Comparison of ENCODE assay signal across 9 cellular contexts in the genomic region with DNA sequence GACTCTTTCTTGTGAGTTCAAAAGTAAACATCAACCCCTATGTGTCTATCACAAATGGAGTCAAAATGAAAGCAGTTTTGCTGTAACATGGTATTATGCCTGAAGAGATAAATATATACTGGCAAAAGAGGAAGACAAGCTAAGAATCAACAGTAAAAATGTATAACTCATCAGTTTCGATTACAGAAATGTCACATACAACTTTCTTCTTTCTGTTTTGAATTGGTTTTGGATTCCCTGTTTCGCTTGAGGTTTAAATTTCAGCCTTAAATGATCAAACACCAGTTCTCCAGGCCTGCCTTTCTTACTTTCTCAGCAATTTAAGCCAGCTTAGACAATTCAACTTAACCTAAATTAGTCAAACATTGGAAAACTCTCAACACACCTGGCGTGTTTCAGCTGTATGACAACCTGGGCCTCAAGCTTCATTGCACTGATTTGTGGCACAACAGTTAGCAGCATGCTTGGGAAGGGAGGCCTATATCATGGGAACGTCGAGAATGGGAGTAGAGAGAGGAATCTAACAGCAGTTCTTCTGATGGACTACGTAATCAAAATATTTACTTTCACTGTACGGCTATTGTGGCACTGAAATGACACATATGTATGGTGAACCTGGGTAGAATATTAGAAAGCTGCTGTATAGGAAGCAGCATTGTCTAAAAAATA.
A peak's percentile ranks its signal among the peaks of the same experiment; 100 is the strongest.
DNase-seq lines count a peak whose midpoint lies in the region; ATAC-seq and TF ChIP-seq lines count a peak whose summit lies in the region.
"Had no signal": no experiment of that assay in that cellular context is flagged by ENCODE, and none has a peak within 500 bp of the region (broad histone marks: within the 10 kb centered on the region; RNA-seq: fewer than 3 reads in every experiment).

No MANE protein-coding gene starts in this region.

- no peaks in the 10 kb centered on the region for H3K9me3 Mint-ChIP-seq in activated naive CD4-positive, alpha-beta T cell treated with anti-CD3 and anti-CD28 coated beads, Interleukin-2, amount 10 ng/mL, durations not matched to agents 7 days and 5 days
- no peaks in the 10 kb centered on the region for H3K9me3 Mint-ChIP-seq in activated naive CD8-positive, alpha-beta T cell treated with anti-CD3 and anti-CD28 coated beads, Interleukin-2, amount 50 U/mL, for 24 hours

- peak; percentile 95 for ATAC-seq in HG02938 (IDR thresholded peaks at IDR 0.05; ENCODE audit: unreplicated experiment)
- no peak for ATAC-seq in activated naive CD8-positive, alpha-beta T cell treated with anti-CD3 and anti-CD28 coated beads, Interleukin-2, amount 50 U/mL, for 24 hours
- ATAC-seq: activated CD8-positive, alpha-beta T cell treated with anti-CD3 and anti-CD28 coated beads, Interleukin-2, amount 10 ng/mL, durations not matched to agents 7 days and 5 days had no signal

- TF ChIP-seq CTCF in OCI-LY1 (IDR thresholded peaks at IDR 0.05; ENCODE audit: low read length) (no peak), WERI-Rb-1 (IDR thresholded peaks at IDR 0.05; ENCODE audit: low read depth, low read length) (no peak)

- peaks cover 5% of the 10 kb centered on the region; the same call in 1 of the 2 replicates for H3F3A ChIP-seq in OCI-LY1 (ENCODE audit: insufficient read depth, low read length)

- H2AFZ ChIP-seq in OCI-LY1 (ENCODE audit: low read length): peak overlapping the region; percentile 98

- DNase-seq in GM19238 (ENCODE audit: insufficient read length, low spot score) (peak; percentile 8), pons (ENCODE audit: low spot score) (peak; percentile 53), NCI-H510A (lab: John Stamatoyannopoulos, UW) (no peak), WERI-Rb-1 (no peak)
- no peak for DNase-seq in activated naive CD4-positive, alpha-beta T cell treated with anti-CD3 and anti-CD28 coated beads, Interleukin-2, amount 10 ng/mL, durations not matched to agents 7 days and 5 days
- DNase-seq in activated naive CD8-positive, alpha-beta T cell treated with anti-CD3 and anti-CD28 coated beads, Interleukin-2, amount 50 U/mL, for 24 hours: no peak
- DNase-seq: activated CD8-positive, alpha-beta T cell treated with anti-CD3 and anti-CD28 coated beads, Interleukin-2, amount 10 ng/mL, durations not matched to agents 7 days and 5 days had no signal

- no peak overlapping the region for H3K27ac Mint-ChIP-seq in activated naive CD4-positive, alpha-beta T cell treated with anti-CD3 and anti-CD28 coated beads, Interleukin-2, amount 10 ng/mL, durations not matched to agents 7 days and 5 days
- H3K27ac Mint-ChIP-seq in activated naive CD8-positive, alpha-beta T cell treated with anti-CD3 and anti-CD28 coated beads, Interleukin-2, amount 50 U/mL, for 24 hours: no peak overlapping the region
- H3K27ac Mint-ChIP-seq: activated CD8-positive, alpha-beta T cell treated with anti-CD3 and anti-CD28 coated beads, Interleukin-2, amount 10 ng/mL, durations not matched to agents 7 days and 5 days had no signal

- peak overlapping the region; percentile 51 for H3K27ac ChIP-seq in OCI-LY1 (ENCODE audit: low read depth, low read length, poor library complexity, severe bottlenecking)
- H3K27ac ChIP-seq in WERI-Rb-1: no peak overlapping the region

- H3K27me3 ChIP-seq in OCI-LY1 (ENCODE audit: insufficient read depth, low read length): no peaks in the 10 kb centered on the region
- no peaks in the 10 kb centered on the region for H3K27me3 ChIP-seq in WERI-Rb-1 (ENCODE audit: insufficient read depth, low read depth, severe bottlenecking)

- H3K4me1 Mint-ChIP-seq in activated naive CD4-positive, alpha-beta T cell treated with anti-CD3 and anti-CD28 coated beads, Interleukin-2, amount 10 ng/mL, durations not matched to agents 7 days and 5 days: peaks cover 3% of the 10 kb centered on the region
- peaks cover 11% of the 10 kb centered on the region for H3K4me1 Mint-ChIP-seq in activated naive CD8-positive, alpha-beta T cell treated with anti-CD3 and anti-CD28 coated beads, Interleukin-2, amount 50 U/mL, for 24 hours

- H3K9me3 ChIP-seq in OCI-LY1 (ENCODE audit: low read length) (no peaks in the 10 kb centered on the region), WERI-Rb-1 (ENCODE audit: severe bottlenecking) (no peaks in the 10 kb centered on the region)

- H3K4me2 ChIP-seq in OCI-LY1 (ENCODE audit: low read length): peak overlapping the region; percentile 54

- H3K27me3 Mint-ChIP-seq in activated naive CD4-positive, alpha-beta T cell treated with anti-CD3 and anti-CD28 coated beads, Interleukin-2, amount 10 ng/mL, durations not matched to agents 7 days and 5 days: peaks cover 14% of the 10 kb centered on the region
- no peaks in the 10 kb centered on the region for H3K27me3 Mint-ChIP-seq in activated naive CD8-positive, alpha-beta T cell treated with anti-CD3 and anti-CD28 coated beads, Interleukin-2, amount 50 U/mL, for 24 hours

- CTCF ChIA-PET in activated naive CD4-positive, alpha-beta T cell treated with anti-CD3 and anti-CD28 coated beads, Interleukin-2, amount 10 ng/mL, durations not matched to agents 7 days and 5 days (lab: Charles Lee): no interaction called here

- H3K4me3 ChIP-seq in OCI-LY1 (ENCODE audit: low read depth, low read length, poor library complexity, severe bottlenecking) (peak overlapping the region; percentile 15), WERI-Rb-1 (ENCODE audit: low read depth, low read length) (no peak overlapping the region)

- no peaks in the 10 kb centered on the region for H3K79me2 ChIP-seq in OCI-LY1 (ENCODE audit: insufficient read depth, low read length)

- no peaks in the 10 kb centered on the region for H3K36me3 Mint-ChIP-seq in activated naive CD4-positive, alpha-beta T cell treated with anti-CD3 and anti-CD28 coated beads, Interleukin-2, amount 10 ng/mL, durations not matched to agents 7 days and 5 days
- H3K36me3 Mint-ChIP-seq in activated naive CD8-positive, alpha-beta T cell treated with anti-CD3 and anti-CD28 coated beads, Interleukin-2, amount 50 U/mL, for 24 hours (ENCODE audit: low read depth): no peaks in the 10 kb centered on the region

- no peak overlapping the region for H3K4me3 Mint-ChIP-seq in activated naive CD4-positive, alpha-beta T cell treated with anti-CD3 and anti-CD28 coated beads, Interleukin-2, amount 10 ng/mL, durations not matched to agents 7 days and 5 days
- H3K4me3 Mint-ChIP-seq in activated naive CD8-positive, alpha-beta T cell treated with anti-CD3 and anti-CD28 coated beads, Interleukin-2, amount 50 U/mL, for 24 hours: no peak overlapping the region
- H3K4me3 Mint-ChIP-seq: activated CD8-positive, alpha-beta T cell treated with anti-CD3 and anti-CD28 coated beads, Interleukin-2, amount 10 ng/mL, durations not matched to agents 7 days and 5 days had no signal

- H3K36me3 ChIP-seq in OCI-LY1 (ENCODE audit: insufficient read depth, low read length): no peaks in the 10 kb centered on the region
- no peaks in the 10 kb centered on the region for H3K36me3 ChIP-seq in WERI-Rb-1

- H3K9me2 ChIP-seq in OCI-LY1 (ENCODE audit: low read depth, low read length): no peaks in the 10 kb centered on the region

- no peaks in the 10 kb centered on the region for H4K20me1 ChIP-seq in OCI-LY1 (ENCODE audit: insufficient read depth, low read length)

- H3K9ac ChIP-seq in OCI-LY1 (ENCODE audit: low read length): peak overlapping the region; percentile 24

- peaks cover 54% of the 10 kb centered on the region for H3K4me1 ChIP-seq in OCI-LY1 (ENCODE audit: insufficient read depth, low read length, severe bottlenecking)

Comparison
In these comparisons a context has a peak if more than half of its experiments do, and no peak if none do; other contexts are left out.
1. DNase-seq: peak in GM19238 (single experiment) and pons (single experiment); none in activated naive CD4-positive, alpha-beta T cell treated with anti-CD3 and anti-CD28 coated beads, Interleukin-2, amount 10 ng/mL, durations not matched to agents 7 days and 5 days (single experiment), activated naive CD8-positive, alpha-beta T cell treated with anti-CD3 and anti-CD28 coated beads, Interleukin-2, amount 50 U/mL, for 24 hours (single experiment), NCI-H510A (single experiment) and WERI-Rb-1 (single experiment).